In genomic region chr12:65169311-65170244, GRCh38 we compare ENCODE assay signal across 8 cellular contexts. TPM values are rescaled to one million over a fixed set of nuclear protein-coding genes. Genes with fewer than 3 reads are reported as not detected.
DNase-seq lines count a peak whose midpoint lies in the region; ATAC-seq, FAIRE-seq and TF ChIP-seq lines count a peak whose summit lies in the region.

Gene LEMD3 (plus strand): TSS chr12:65169583. CDS start chr12:65169597, 14 bp downstream.

- no peaks in the 10 kb centered on the region for H3K36me3 ChIP-seq in bronchial epithelial cell (ENCODE audit: control insufficient read depth, insufficient read depth, low read length)
- no peaks in the 10 kb centered on the region for H3K36me3 ChIP-seq in small intestine (ENCODE audit: control insufficient read depth in 2 of 2, insufficient read depth in 2 of 2, low read length in 2 of 2)

- POLR2A ChIA-PET in WTC11 (lab: Charles Lee), result interaction anchor here (1.0 to 1.9 kb wide), 7 partner anchors 8 to 106 kb away, joined by 3 to 9 read pairs (median 4); no protein-coding TSS in a partner anchor

- H3K27ac ChIP-seq in small intestine (ENCODE audit: low read depth in 1 of 2, low read length in 1 of 2), result peak within 1 kb of the TSS; percentile 90 to 98

- FAIRE-seq in bronchial epithelial cell (lab: Jason Lieb, UNC) (no peak), small intestine (lab: Jason Lieb, UNC) (no peak)

- H3K4me3 ChIP-seq in AG09309 (ENCODE audit: control insufficient read depth, low read depth, low read length), result peak within 1 kb of the TSS; percentile 86
- H3K4me3 ChIP-seq in bronchial epithelial cell (ENCODE audit: low read depth, low read length), result peak within 1 kb of the TSS; percentile 96
- H3K4me3 ChIP-seq in small intestine (ENCODE audit: low read depth in 1 of 2, low read length in 2 of 2), result peak within 1 kb of the TSS; percentile 88 to 90

- H3K4me1 Mint-ChIP-seq in WTC11, result peaks cover 21% of the 10 kb centered on the region

- 0 out of 2 replicates have a peak, but pooled peaks cover 3% of the 10 kb centered on the region for H3K9me3 Mint-ChIP-seq in WTC11

- DNase-seq in AG09309 (ENCODE audit: low read depth) (peak; percentile 28), NCI-H226 (peak; percentile 95), WTC11 (ENCODE audit: low spot score) (peak; percentile 95), bronchial epithelial cell (ENCODE audit: low read depth) (peak; percentile 91), iPS-NIHi11 (ENCODE audit: low spot score) (peak; percentile 99), small intestine (peak; percentile 99)

- peak within 1 kb of the TSS; percentile 99 for H3K27ac Mint-ChIP-seq in WTC11

- CTCF ChIA-PET in WTC11 (lab: Charles Lee), result interaction anchor here (0.9 to 1.2 kb wide), 5 partner anchors 26 to 367 kb away, joined by 3 to 9 read pairs (median 4); partner anchors contain the start of gene WIF1

- TF ChIP-seq CTCF in AG09309 (IDR thresholded peaks at IDR 0.05; ENCODE audit: control insufficient read depth, insufficient read depth, low read depth, low read length, missing control alignments) (no peak), WTC11 (IDR thresholded peaks at IDR 0.05) (no peak), bronchial epithelial cell (IDR thresholded peaks at IDR 0.05; ENCODE audit: insufficient read depth, low read length, severe bottlenecking) (peak; percentile 7)

- no peaks in the 10 kb centered on the region for H3K36me3 Mint-ChIP-seq in WTC11

- H3K4me3 Mint-ChIP-seq in WTC11, result peak within 1 kb of the TSS; percentile 98

- peaks cover 22% of the 10 kb centered on the region for H3K27me3 Mint-ChIP-seq in WTC11 (ENCODE audit: low read depth)

- WGBS in small intestine, 3 donors, result 0 to 1% (median 0%) methylated on average over 91 to 96 of the region's 96 CpGs

- H3K27me3 ChIP-seq in bronchial epithelial cell (ENCODE audit: control insufficient read depth, insufficient read depth, low read length) (no peaks in the 10 kb centered on the region), small intestine (ENCODE audit: control insufficient read depth in 2 of 2, insufficient read depth in 2 of 2, low read length in 2 of 2) (no peaks in the 10 kb centered on the region)

- ATAC-seq in GM19023 (IDR thresholded peaks at IDR 0.05; ENCODE audit: unreplicated experiment) (peak; percentile 94), HG03196 (IDR thresholded peaks at IDR 0.05; ENCODE audit: unreplicated experiment) (peak; percentile 93), WTC11 (peak; percentile 95)

- H3K9me3 ChIP-seq in small intestine (ENCODE audit: control insufficient read depth, low read depth), result no peaks in the 10 kb centered on the region

- peaks cover 0 to 12% of the 10 kb centered on the region in 2 donors for H3K4me1 ChIP-seq in small intestine (ENCODE audit: control insufficient read depth in 2 of 2, insufficient read depth in 1 of 2, low read depth in 1 of 2, low read length in 1 of 2)

TF ChIP-seq in WTC11, 78 proteins besides CTCF, POLR2A, EP300 and RAD21 (continues in another document):
- TF ChIP-seq ATF6 (CRISPR knock-in tag; IDR thresholded peaks at IDR 0.05) (peak; percentile 80; the same call in 1 of the 2 replicates), GTF2I (CRISPR knock-in tag; conservative IDR thresholded peaks at IDR 0.05) (no peak), ZNF281 (CRISPR knock-in tag; IDR thresholded peaks at IDR 0.05) (peak; percentile 99), CBFB (CRISPR knock-in tag; IDR thresholded peaks at IDR 0.05; ENCODE audit: low read depth) (peak; percentile 99), NR2C2 (CRISPR knock-in tag; IDR thresholded peaks at IDR 0.05) (peak; percentile 92), SMAD4 (CRISPR knock-in tag; IDR thresholded peaks at IDR 0.05) (peak; percentile 98), HMGA2 (CRISPR knock-in tag; IDR thresholded peaks at IDR 0.05) (no peak), ZBTB21 (CRISPR knock-in tag; IDR thresholded peaks at IDR 0.05; ENCODE audit: borderline replicate concordance) (peak; percentile 98), EMX1 (CRISPR knock-in tag; IDR thresholded peaks at IDR 0.05) (no peak), ESRRA (CRISPR knock-in tag; IDR thresholded peaks at IDR 0.05; ENCODE audit: borderline replicate concordance) (peak; percentile 99), IRF1 (CRISPR knock-in tag; IDR thresholded peaks at IDR 0.05) (peak; percentile 99), ZNF317 (CRISPR knock-in tag; IDR thresholded peaks at IDR 0.05; ENCODE audit: borderline replicate concordance, low read depth) (peak; percentile 88), TCF7 (CRISPR knock-in tag; IDR thresholded peaks at IDR 0.05; ENCODE audit: low read depth) (peak; percentile 99), NFATC4 (CRISPR knock-in tag; IDR thresholded peaks at IDR 0.05) (no peak), IRF2 (CRISPR knock-in tag; IDR thresholded peaks at IDR 0.05; ENCODE audit: borderline replicate concordance, low read depth) (peak; percentile 98), NFYB (CRISPR knock-in tag; conservative IDR thresholded peaks at IDR 0.05; ENCODE audit: low read depth) (peak; percentile 87), ZNF138 (CRISPR knock-in tag; conservative IDR thresholded peaks at IDR 0.05) (peak; percentile 99), ATF1 (CRISPR knock-in tag; IDR thresholded peaks at IDR 0.05) (peak; percentile 99), JUN (CRISPR knock-in tag; IDR thresholded peaks at IDR 0.05) (peak; percentile 99), FOXK1 (CRISPR knock-in tag; IDR thresholded peaks at IDR 0.05) (peak; percentile 99), PREB (CRISPR knock-in tag; IDR thresholded peaks at IDR 0.05; ENCODE audit: borderline replicate concordance) (peak; percentile 98), SP1 (CRISPR knock-in tag; conservative IDR thresholded peaks at IDR 0.05) (peak; percentile 96), CREB1 (CRISPR knock-in tag; IDR thresholded peaks at IDR 0.05) (peak; percentile 99), JAZF1 (CRISPR knock-in tag; IDR thresholded peaks at IDR 0.05) (no peak)

RNA-seq across cellular contexts. Expression of gene LEMD3, which starts in this region (rescaled TPM):
- total RNA-seq in WTC11 (2021) (28.7 to 31.3 TPM (median 29.8 TPM) in 3 replicates), bronchial epithelial cell (25.5 and 25.6 TPM in 2 replicates)
- 1 to 10 TPM; 4.9 to 7.3 (median 6.0) TPM for polyA plus RNA-seq in small intestine

Comparison
In these comparisons a context has a peak if more than half of its experiments do, and no peak if none do; other contexts are left out.
1. Peak in every context shown above with its lines: DNase-seq, ATAC-seq, H3K4me3 ChIP-seq and H3K27ac ChIP-seq.
2. DNase-seq: peak in every context shown above with its lines; median percentile 99 in iPS-NIHi11; 99 in small intestine; 95 in NCI-H226; 95 in WTC11; 91 in bronchial epithelial cell; 28 in AG09309.